ENCODE assay signal across 8 cellular contexts in the genomic region with DNA sequence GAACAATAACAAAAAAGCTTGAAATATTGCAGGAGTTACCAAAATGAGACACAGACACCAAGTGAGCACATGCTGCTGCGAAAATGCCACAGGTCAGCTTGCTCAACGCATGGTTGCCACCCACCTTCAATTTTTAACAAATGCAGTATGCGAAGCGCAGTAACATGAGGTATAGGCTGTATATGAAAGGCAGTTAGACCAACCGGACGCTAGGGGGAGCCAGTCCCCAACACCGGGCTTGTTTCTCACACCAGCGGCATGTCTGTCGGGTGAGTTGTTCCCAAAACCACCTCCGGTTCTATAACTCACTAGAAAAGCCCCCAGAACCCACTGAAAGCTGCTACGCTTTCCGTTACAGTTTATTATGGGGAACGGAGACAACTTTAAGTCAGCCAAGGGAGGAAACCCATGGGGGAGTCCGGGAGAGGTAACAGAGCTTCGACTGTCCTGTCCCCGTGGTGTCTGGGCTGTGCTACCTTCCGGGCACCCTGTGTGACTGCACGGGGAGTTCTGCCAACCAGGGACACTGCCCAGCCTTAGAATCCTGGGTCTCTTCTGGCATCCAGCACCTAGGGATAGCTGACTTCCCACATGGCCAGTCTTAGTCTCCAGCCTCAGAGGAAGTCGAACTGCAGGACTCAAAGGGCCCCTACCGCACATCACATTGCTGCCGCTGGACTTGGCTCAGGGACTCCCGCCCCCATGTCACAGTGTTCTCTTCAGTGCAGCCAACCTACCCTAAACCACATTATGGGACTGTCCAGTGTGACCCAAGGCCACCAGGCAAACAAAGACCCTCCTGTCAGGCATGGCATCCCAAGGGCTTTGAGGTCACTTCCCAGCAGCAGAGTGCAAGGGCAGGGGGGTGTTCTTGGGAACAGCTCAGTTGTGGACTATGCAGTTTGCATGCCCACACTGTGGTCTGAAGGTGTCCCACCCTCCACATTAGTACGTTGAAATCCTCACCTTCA. TPM values are rescaled to one million over a fixed set of nuclear protein-coding genes. Genes with fewer than 3 reads are reported as not detected.
A peak's percentile ranks its signal among the peaks of the same experiment; 100 is the strongest.
DNase-seq lines count a peak whose midpoint lies in the region; ATAC-seq and TF ChIP-seq lines count a peak whose summit lies in the region.

No MANE protein-coding gene starts in this region.

- H3K27me3 ChIP-seq in vagina, result no peaks in the 10 kb centered on the region

- no peaks in the 10 kb centered on the region for H3K9me3 Mint-ChIP-seq in activated naive CD4-positive, alpha-beta T cell treated with anti-CD3 and anti-CD28 coated beads, Interleukin-2, amount 50 U/mL, for 72 hours

- no peak overlapping the region for H3K27ac ChIP-seq in vagina

- H3K4me1 ChIP-seq in vagina, result peaks cover 10% of the 10 kb centered on the region

- intact Hi-C loops in cardiac septum (cut with DNase I), result no loop called here
- intact Hi-C loops in vagina (cut with DNase I), result no loop called here

- DNase-seq in NCI-H1092 (lab: John Stamatoyannopoulos, UW), result peak; percentile 72
- DNase-seq in SKM-1 treated with dmso at 0.1 percent for 144 hours (lab: John Stamatoyannopoulos, UW; ENCODE audit: unreplicated experiment), result peak; percentile 93
- DNase-seq in activated naive CD4-positive, alpha-beta T cell treated with anti-CD3 and anti-CD28 coated beads, Interleukin-2, amount 50 U/mL, for 72 hours (ENCODE audit: low spot score in 2 of 2), result peak; percentile 86 to 89
- peak; percentile 90 for DNase-seq in cardiac septum (ENCODE audit: low spot score)
- peak; percentile 77 for DNase-seq in putamen (ENCODE audit: low spot score)
- no peak for DNase-seq in vagina (ENCODE audit: extremely low spot score in 2 of 2)

- TF ChIP-seq POLR2A in vagina (IDR thresholded peaks at IDR 0.05), result no peak

- H3K36me3 Mint-ChIP-seq in activated naive CD4-positive, alpha-beta T cell treated with anti-CD3 and anti-CD28 coated beads, Interleukin-2, amount 50 U/mL, for 72 hours, result peaks cover 0 to 6% of the 10 kb centered on the region in 2 donors

- H3K4me3 ChIP-seq in GM12875 (ENCODE audit: low read depth, low read length) (no peak overlapping the region), vagina (peak overlapping the region; percentile 17 to 30)

- H3K36me3 ChIP-seq in vagina, result peaks cover 0 to 4% of the 10 kb centered on the region in 2 donors

- H3K27ac Mint-ChIP-seq in activated naive CD4-positive, alpha-beta T cell treated with anti-CD3 and anti-CD28 coated beads, Interleukin-2, amount 50 U/mL, for 72 hours, result no peak overlapping the region

- H3K9me3 ChIP-seq in vagina, result no peaks in the 10 kb centered on the region

- TF ChIP-seq CTCF in GM12875 (IDR thresholded peaks at IDR 0.05; ENCODE audit: borderline replicate concordance, insufficient read depth, low read depth, low read length) (peak; percentile 91), vagina (IDR thresholded peaks at IDR 0.05) (peak; percentile 74 to 94 (median 82))

- ATAC-seq in HG02678 (IDR thresholded peaks at IDR 0.05; ENCODE audit: unreplicated experiment), result peak; percentile 97
- peak; percentile 92 to 95 for ATAC-seq in activated naive CD4-positive, alpha-beta T cell treated with anti-CD3 and anti-CD28 coated beads, Interleukin-2, amount 50 U/mL, for 72 hours

RNA-seq across cellular contexts. Expression of a gene that starts 14.0 kb away (rescaled TPM):
- 100 to 1,000 TPM in 1 of 2 donors, 10 to 100 TPM in 1; 39.5 to 155 TPM for total RNA-seq in activated naive CD4-positive, alpha-beta T cell treated with anti-CD3 and anti-CD28 coated beads, Interleukin-2, amount 50 U/mL, for 72 hours
- total RNA-seq in cardiac septum (83.2 TPM), vagina (36.8 TPM)

Comparison
In these comparisons a context has a peak if more than half of its experiments do, and no peak if none do; other contexts are left out.
1. DNase-seq: peak in NCI-H1092 (single experiment), SKM-1 treated with dmso at 0.1 percent for 144 hours (single experiment), activated naive CD4-positive, alpha-beta T cell treated with anti-CD3 and anti-CD28 coated beads, Interleukin-2, amount 50 U/mL, for 72 hours (2 of 2), cardiac septum (single experiment) and putamen (single experiment); none in vagina (0 of 2).